Comparison of ENCODE assay signal across 8 cellular contexts in the genomic region with DNA sequence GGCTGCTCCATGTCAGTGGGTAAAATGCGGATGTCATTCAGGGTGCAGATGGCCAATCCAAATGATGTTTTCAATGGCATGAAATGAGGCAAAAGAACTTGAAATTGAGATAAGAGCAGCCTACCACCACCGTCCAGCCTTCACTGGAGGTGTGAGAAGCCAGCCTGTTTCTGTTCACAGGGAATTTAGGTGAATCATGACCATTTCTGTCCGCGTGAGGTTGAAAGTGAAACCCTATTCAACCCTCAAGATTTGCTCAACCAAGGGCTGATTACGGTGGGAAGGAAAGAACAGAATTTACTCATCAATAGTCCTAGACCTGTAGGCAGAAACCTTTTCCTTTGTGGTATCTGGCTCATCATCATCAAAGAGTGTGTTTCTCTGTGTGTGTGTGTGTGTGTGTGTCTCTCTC.
A peak's percentile ranks its signal among the peaks of the same experiment; 100 is the strongest.
DNase-seq lines count a peak whose midpoint lies in the region; ATAC-seq and TF ChIP-seq lines count a peak whose summit lies in the region.

No MANE protein-coding gene starts in this region.

- H3K4me1 Mint-ChIP-seq in activated B cell treated with CpG ODN at 0.5 μM for 24 hours: peaks cover 16% of the 10 kb centered on the region
- peaks cover 11% of the 10 kb centered on the region for H3K4me1 Mint-ChIP-seq in memory B cell
- H3K4me1 Mint-ChIP-seq in Caco-2 (ENCODE audit: low read depth, unreplicated experiment): peaks cover 7% of the 10 kb centered on the region

- H3K27ac ChIP-seq in tibial artery: no peak overlapping the region

- CTCF ChIA-PET in activated B cell treated with CpG ODN at 0.5 μM for 24 hours (lab: Charles Lee): no interaction called here
- CTCF ChIA-PET in Caco-2 (lab: Charles Lee): no interaction called here

- intact Hi-C loops in activated B cell treated with CpG ODN at 0.5 μM for 24 hours (cut with micrococcal nuclease): loop anchor here (5.0 kb wide), 1 partner anchor 74 kb away; no protein-coding TSS in a partner anchor
- intact Hi-C loops in Caco-2 (cut with micrococcal nuclease; ENCODE audit: unreplicated experiment): no loop called here
- intact Hi-C loops in tibial artery (cut with DNase I; ENCODE audit: low total_unique reads): no loop called here

- H3K4me3 ChIP-seq in Caco-2 (ENCODE audit: low read depth, low read length) (no peak overlapping the region), tibial artery (no peak overlapping the region)

- DNase-seq in activated B cell treated with CpG ODN at 0.5 μM for 24 hours (no peak), memory B cell (ENCODE audit: low spot score in 2 of 2) (no peak), NCI-H2029 (lab: John Stamatoyannopoulos, UW) (no peak), NCI-H526 treated with DMSO at 0.1 percent for 48 hours (lab: John Stamatoyannopoulos, UW) (no peak), Caco-2 (no peak), tibial artery (no peak)

- POLR2A ChIA-PET in activated B cell treated with CpG ODN at 0.5 μM for 24 hours (lab: Charles Lee) (no interaction called here), Caco-2 (lab: Charles Lee) (no interaction called here)

- H3K4me1 ChIP-seq in Caco-2 (no peaks in the 10 kb centered on the region), tibial artery (no peaks in the 10 kb centered on the region)

- TF ChIP-seq CTCF in activated B cell treated with CpG ODN at 0.5 μM for 24 hours (IDR thresholded peaks at IDR 0.05) (no peak), Caco-2 (IDR thresholded peaks at IDR 0.05; ENCODE audit: insufficient read depth in 1 of 2, low read depth in 1 of 2, low read length in 1 of 2, severe bottlenecking in 1 of 2, unreplicated experiment in 1 of 2) (no peak), tibial artery (IDR thresholded peaks at IDR 0.05) (no peak)

- H3K4me3 Mint-ChIP-seq in activated B cell treated with CpG ODN at 0.5 μM for 24 hours (peak overlapping the region; percentile 20), memory B cell (peak overlapping the region; percentile 65), Caco-2 (ENCODE audit: unreplicated experiment) (no peak overlapping the region)

- ATAC-seq in GM18502 (IDR thresholded peaks at IDR 0.05; ENCODE audit: poor library complexity, unreplicated experiment) (peak; percentile 93), HG02798 (IDR thresholded peaks at IDR 0.05; ENCODE audit: poor library complexity, unreplicated experiment) (peak; percentile 91), activated B cell treated with CpG ODN at 0.5 μM for 24 hours (ENCODE audit: low read depth) (peak; percentile 79), memory B cell (ENCODE audit: low read depth) (peak; percentile 75)

- H3K9me3 ChIP-seq in Caco-2: no peaks in the 10 kb centered on the region
- H3K9me3 ChIP-seq in tibial artery: no peaks in the 10 kb centered on the region

- no peaks in the 10 kb centered on the region for H3K9me3 Mint-ChIP-seq in activated B cell treated with CpG ODN at 0.5 μM for 24 hours
- no peaks in the 10 kb centered on the region for H3K9me3 Mint-ChIP-seq in memory B cell
- no peaks in the 10 kb centered on the region for H3K9me3 Mint-ChIP-seq in Caco-2 (ENCODE audit: unreplicated experiment)

- BruUV-seq in Caco-2 (replicated peaks; lab: Mats Ljungman, UMichigan): no TSS peak

- H3K36me3 ChIP-seq in Caco-2 (ENCODE audit: control insufficient read depth, insufficient read depth, low read length) (no peaks in the 10 kb centered on the region), tibial artery (no peaks in the 10 kb centered on the region)

- no peaks in the 10 kb centered on the region for H3K27me3 ChIP-seq in Caco-2 (replicated peaks; ENCODE audit: control insufficient read depth, insufficient read depth, low read length)
- H3K27me3 ChIP-seq in tibial artery: no peaks in the 10 kb centered on the region

- H3K27me3 Mint-ChIP-seq in activated B cell treated with CpG ODN at 0.5 μM for 24 hours (no peaks in the 10 kb centered on the region), memory B cell (peaks cover 7% of the 10 kb centered on the region), Caco-2 (ENCODE audit: insufficient read depth, unreplicated experiment) (peaks cover 3% of the 10 kb centered on the region)

- H3K36me3 Mint-ChIP-seq in activated B cell treated with CpG ODN at 0.5 μM for 24 hours (ENCODE audit: low read depth): no peaks in the 10 kb centered on the region
- no peaks in the 10 kb centered on the region for H3K36me3 Mint-ChIP-seq in memory B cell
- H3K36me3 Mint-ChIP-seq in Caco-2 (ENCODE audit: insufficient read depth, unreplicated experiment): no peaks in the 10 kb centered on the region

- H3K27ac Mint-ChIP-seq in activated B cell treated with CpG ODN at 0.5 μM for 24 hours (no peak overlapping the region), memory B cell (no peak overlapping the region), Caco-2 (ENCODE audit: unreplicated experiment) (no peak overlapping the region)
